In the genomic region with DNA sequence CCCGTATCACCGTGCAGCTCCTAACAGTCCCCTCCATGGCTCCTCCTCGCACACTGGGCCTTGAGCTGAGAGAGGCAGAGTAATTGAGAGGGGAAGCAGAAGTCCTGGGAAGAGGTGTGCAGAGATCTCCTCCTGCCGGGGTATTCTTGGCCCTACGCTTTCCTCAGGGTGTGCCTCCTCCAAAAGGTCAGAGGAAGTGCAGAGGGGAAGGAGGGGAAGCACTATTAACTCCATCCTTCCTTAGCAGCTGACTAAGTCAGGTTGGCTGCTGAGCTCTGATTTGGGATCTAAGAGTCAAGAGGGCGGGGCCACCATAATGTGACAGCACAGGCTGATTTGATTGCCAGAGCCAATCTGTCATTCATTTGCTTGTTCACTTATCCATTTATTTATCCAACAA, we compare ENCODE assay signal across 1 cellular context.
TF ChIP-seq lines count a peak whose summit lies in the region.

No MANE protein-coding gene starts in this region.

TF ChIP-seq in K562, 482 proteins besides CTCF, POLR2A, EP300 and RAD21 (continues in another document):
- TF ChIP-seq GABPA (tag; conservative IDR thresholded peaks at IDR 0.05; ENCODE audit: low read depth) (peak; percentile 37; the same call in 1 of the 2 replicates), BHLHE40 (IDR thresholded peaks at IDR 0.05; ENCODE audit: low read length) (peak; percentile 52), CTBP1 (IDR thresholded peaks at IDR 0.05; ENCODE audit: borderline replicate concordance) (peak; percentile 96), SAFB (IDR thresholded peaks at IDR 0.05; ENCODE audit: borderline replicate concordance, low read depth, low read length) (no peak), JUND (IDR thresholded peaks at IDR 0.05; ENCODE audit: borderline replicate concordance, low read depth, low read length) (0 out of 2 replicates have a peak, but pooled peaks have one; percentile 16), JUND (tag; IDR thresholded peaks at IDR 0.05; ENCODE audit: borderline replicate concordance, low read depth, low read length) (peak; percentile 22; the same call in 1 of the 3 replicates), ZNF584 (CRISPR knock-in tag; IDR thresholded peaks at IDR 0.05; ENCODE audit: low read depth) (no peak), ZEB2 (IDR thresholded peaks at IDR 0.05) (0 out of 2 replicates have a peak, but pooled peaks have one; percentile 31), ARHGAP35 (IDR thresholded peaks at IDR 0.05; ENCODE audit: partially characterized antibody) (no peak), NUFIP1 (IDR thresholded peaks at IDR 0.05; ENCODE audit: partially characterized antibody) (no peak), ID3 (CRISPR knock-in tag; IDR thresholded peaks at IDR 0.05) (no peak), ID3 (tag; IDR thresholded peaks at IDR 0.05) (peak; percentile 85), NFE2L1 (tag; IDR thresholded peaks at IDR 0.05; ENCODE audit: borderline replicate concordance, low read depth) (no peak), TAF15 (IDR thresholded peaks at IDR 0.05; ENCODE audit: low read depth, low read length) (no peak), FUS (optimal IDR thresholded peaks at IDR 0.05; ENCODE audit: low read depth, low read length) (no peak), ESRRA (IDR thresholded peaks at IDR 0.05; ENCODE audit: borderline replicate concordance, low read depth) (peak; percentile 80), MAZ (CRISPR knock-in tag; conservative IDR thresholded peaks at IDR 0.05 in 1 of 2, IDR thresholded peaks at IDR 0.05 in 1 of 2) (0 out of 4 replicates have a peak, but pooled peaks of 1 of the 2 experiments have one; percentile 19), MCM7 (IDR thresholded peaks at IDR 0.05) (no peak), CBFA2T3 (IDR thresholded peaks at IDR 0.05) (0 out of 2 replicates have a peak, but pooled peaks have one; percentile 5), GABPB1 (CRISPR knock-in tag; IDR thresholded peaks at IDR 0.05) (no peak), ATF7 (IDR thresholded peaks at IDR 0.05) (no peak; the same call in 1 of the 2 replicates), KDM1A (IDR thresholded peaks at IDR 0.05) (peak; percentile 63 to 66), NR2C2 (CRISPR knock-in tag; IDR thresholded peaks at IDR 0.05) (no peak), NR2C2 (tag; IDR thresholded peaks at IDR 0.05) (peak; percentile 87), HDAC1 (IDR thresholded peaks at IDR 0.05) (0 out of 4 replicates have a peak, but pooled peaks of 1 of the 2 experiments have one; percentile 37), PURB (CRISPR knock-in tag; IDR thresholded peaks at IDR 0.05; ENCODE audit: low read depth) (no peak), TARDBP (IDR thresholded peaks at IDR 0.05) (no peak), SMARCA5 (IDR thresholded peaks at IDR 0.05) (no peak), ARID2 (IDR thresholded peaks at IDR 0.05) (peak; percentile 54; the same call in 1 of the 2 replicates), MTF1 (CRISPR knock-in tag; IDR thresholded peaks at IDR 0.05; ENCODE audit: borderline replicate concordance) (no peak), DIDO1 (tag; IDR thresholded peaks at IDR 0.05; ENCODE audit: low read depth) (no peak), MLX (CRISPR knock-in tag; conservative IDR thresholded peaks at IDR 0.05) (no peak), NFIX (CRISPR knock-in tag; IDR thresholded peaks at IDR 0.05; ENCODE audit: low read depth) (no peak), ZBTB17 (CRISPR knock-in tag; IDR thresholded peaks at IDR 0.05) (no peak), PKNOX1 (IDR thresholded peaks at IDR 0.05) (peak; percentile 73), CBX2 (IDR thresholded peaks at IDR 0.05; ENCODE audit: insufficient read depth, low read length, poor library complexity, severe bottlenecking) (no peak), ZKSCAN3 (CRISPR knock-in tag; IDR thresholded peaks at IDR 0.05) (no peak), HDAC2 (IDR thresholded peaks at IDR 0.05) (0 out of 2 replicates have a peak, but pooled peaks have one; percentile 27), FIP1L1 (IDR thresholded peaks at IDR 0.05; ENCODE audit: low read depth, low read length, poor library complexity, severe bottlenecking) (no peak), KLF16 (IDR thresholded peaks at IDR 0.05) (0 out of 2 replicates have a peak, but pooled peaks have one; percentile 4)
- TF ChIP-seq, protein P1, sequence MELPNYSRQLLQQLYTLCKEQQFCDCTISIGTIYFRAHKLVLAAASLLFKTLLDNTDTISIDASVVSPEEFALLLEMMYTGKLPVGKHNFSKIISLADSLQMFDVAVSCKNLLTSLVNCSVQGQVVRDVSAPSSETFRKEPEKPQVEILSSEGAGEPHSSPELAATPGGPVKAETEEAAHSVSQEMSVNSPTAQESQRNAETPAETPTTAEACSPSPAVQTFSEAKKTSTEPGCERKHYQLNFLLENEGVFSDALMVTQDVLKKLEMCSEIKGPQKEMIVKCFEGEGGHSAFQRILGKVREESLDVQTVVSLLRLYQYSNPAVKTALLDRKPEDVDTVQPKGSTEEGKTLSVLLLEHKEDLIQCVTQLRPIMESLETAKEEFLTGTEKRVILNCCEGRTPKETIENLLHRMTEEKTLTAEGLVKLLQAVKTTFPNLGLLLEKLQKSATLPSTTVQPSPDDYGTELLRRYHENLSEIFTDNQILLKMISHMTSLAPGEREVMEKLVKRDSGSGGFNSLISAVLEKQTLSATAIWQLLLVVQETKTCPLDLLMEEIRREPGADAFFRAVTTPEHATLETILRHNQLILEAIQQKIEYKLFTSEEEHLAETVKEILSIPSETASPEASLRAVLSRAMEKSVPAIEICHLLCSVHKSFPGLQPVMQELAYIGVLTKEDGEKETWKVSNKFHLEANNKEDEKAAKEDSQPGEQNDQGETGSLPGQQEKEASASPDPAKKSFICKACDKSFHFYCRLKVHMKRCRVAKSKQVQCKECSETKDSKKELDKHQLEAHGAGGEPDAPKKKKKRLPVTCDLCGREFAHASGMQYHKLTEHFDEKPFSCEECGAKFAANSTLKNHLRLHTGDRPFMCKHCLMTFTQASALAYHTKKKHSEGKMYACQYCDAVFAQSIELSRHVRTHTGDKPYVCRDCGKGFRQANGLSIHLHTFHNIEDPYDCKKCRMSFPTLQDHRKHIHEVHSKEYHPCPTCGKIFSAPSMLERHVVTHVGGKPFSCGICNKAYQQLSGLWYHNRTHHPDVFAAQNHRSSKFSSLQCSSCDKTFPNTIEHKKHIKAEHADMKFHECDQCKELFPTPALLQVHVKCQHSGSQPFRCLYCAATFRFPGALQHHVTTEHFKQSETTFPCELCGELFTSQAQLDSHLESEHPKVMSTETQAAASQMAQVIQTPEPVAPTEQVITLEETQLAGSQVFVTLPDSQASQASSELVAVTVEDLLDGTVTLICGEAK (IDR thresholded peaks at IDR 0.05): peak; percentile 67; the same call in 1 of the 2 replicates
- TF ChIP-seq, protein P1 (CRISPR knock-in tag; IDR thresholded peaks at IDR 0.05): no peak
- TF ChIP-seq, protein P2, sequence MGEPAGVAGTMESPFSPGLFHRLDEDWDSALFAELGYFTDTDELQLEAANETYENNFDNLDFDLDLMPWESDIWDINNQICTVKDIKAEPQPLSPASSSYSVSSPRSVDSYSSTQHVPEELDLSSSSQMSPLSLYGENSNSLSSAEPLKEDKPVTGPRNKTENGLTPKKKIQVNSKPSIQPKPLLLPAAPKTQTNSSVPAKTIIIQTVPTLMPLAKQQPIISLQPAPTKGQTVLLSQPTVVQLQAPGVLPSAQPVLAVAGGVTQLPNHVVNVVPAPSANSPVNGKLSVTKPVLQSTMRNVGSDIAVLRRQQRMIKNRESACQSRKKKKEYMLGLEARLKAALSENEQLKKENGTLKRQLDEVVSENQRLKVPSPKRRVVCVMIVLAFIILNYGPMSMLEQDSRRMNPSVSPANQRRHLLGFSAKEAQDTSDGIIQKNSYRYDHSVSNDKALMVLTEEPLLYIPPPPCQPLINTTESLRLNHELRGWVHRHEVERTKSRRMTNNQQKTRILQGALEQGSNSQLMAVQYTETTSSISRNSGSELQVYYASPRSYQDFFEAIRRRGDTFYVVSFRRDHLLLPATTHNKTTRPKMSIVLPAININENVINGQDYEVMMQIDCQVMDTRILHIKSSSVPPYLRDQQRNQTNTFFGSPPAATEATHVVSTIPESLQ (CRISPR knock-in tag; IDR thresholded peaks at IDR 0.05): no peak
- TF ChIP-seq, protein P3, sequence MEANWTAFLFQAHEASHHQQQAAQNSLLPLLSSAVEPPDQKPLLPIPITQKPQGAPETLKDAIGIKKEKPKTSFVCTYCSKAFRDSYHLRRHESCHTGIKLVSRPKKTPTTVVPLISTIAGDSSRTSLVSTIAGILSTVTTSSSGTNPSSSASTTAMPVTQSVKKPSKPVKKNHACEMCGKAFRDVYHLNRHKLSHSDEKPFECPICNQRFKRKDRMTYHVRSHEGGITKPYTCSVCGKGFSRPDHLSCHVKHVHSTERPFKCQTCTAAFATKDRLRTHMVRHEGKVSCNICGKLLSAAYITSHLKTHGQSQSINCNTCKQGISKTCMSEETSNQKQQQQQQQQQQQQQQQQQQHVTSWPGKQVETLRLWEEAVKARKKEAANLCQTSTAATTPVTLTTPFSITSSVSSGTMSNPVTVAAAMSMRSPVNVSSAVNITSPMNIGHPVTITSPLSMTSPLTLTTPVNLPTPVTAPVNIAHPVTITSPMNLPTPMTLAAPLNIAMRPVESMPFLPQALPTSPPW (CRISPR knock-in tag; IDR thresholded peaks at IDR 0.05): peak; percentile 36
- TF ChIP-seq, protein P4, sequence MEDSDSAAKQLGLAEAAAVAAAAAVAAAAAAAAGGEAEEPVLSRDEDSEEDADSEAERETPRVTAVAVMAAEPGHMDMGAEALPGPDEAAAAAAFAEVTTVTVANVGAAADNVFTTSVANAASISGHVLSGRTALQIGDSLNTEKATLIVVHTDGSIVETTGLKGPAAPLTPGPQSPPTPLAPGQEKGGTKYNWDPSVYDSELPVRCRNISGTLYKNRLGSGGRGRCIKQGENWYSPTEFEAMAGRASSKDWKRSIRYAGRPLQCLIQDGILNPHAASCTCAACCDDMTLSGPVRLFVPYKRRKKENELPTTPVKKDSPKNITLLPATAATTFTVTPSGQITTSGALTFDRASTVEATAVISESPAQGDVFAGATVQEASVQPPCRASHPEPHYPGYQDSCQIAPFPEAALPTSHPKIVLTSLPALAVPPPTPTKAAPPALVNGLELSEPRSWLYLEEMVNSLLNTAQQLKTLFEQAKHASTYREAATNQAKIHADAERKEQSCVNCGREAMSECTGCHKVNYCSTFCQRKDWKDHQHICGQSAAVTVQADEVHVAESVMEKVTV (CRISPR knock-in tag; IDR thresholded peaks at IDR 0.05): 0 out of 2 replicates have a peak, but pooled peaks have one; percentile 17
- TF ChIP-seq, protein P5, sequence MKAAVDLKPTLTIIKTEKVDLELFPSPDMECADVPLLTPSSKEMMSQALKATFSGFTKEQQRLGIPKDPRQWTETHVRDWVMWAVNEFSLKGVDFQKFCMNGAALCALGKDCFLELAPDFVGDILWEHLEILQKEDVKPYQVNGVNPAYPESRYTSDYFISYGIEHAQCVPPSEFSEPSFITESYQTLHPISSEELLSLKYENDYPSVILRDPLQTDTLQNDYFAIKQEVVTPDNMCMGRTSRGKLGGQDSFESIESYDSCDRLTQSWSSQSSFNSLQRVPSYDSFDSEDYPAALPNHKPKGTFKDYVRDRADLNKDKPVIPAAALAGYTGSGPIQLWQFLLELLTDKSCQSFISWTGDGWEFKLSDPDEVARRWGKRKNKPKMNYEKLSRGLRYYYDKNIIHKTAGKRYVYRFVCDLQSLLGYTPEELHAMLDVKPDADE (conservative IDR thresholded peaks at IDR 0.05; ENCODE audit: control insufficient read depth, low read depth, low read length): no peak
